ENCODE assay signal across 21 cellular contexts in the genomic region with DNA sequence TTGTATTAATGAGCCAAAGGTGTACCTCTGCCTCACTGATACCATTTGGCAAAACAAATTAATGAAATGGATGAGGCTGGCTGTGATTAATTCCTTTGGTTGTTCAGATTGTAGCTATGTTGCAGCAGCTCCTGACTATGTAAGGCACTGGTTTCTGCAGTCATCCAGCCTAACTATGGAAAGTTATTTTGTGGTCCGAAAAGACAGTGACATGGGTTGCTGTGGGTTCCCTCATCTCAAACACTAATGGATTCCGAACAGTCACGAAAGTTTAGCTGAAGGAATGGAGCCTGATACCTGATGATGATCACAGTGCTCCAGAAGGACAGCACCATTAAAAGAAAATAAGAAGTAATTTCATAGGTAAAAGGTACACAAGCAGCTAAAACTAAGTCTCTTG. TPM values are rescaled to one million over a fixed set of nuclear protein-coding genes. Genes with fewer than 3 reads are reported as not detected.
"Had no signal": no experiment of that assay in that cellular context is flagged by ENCODE, and none has a peak within 500 bp of the region (broad histone marks: within the 10 kb centered on the region; RNA-seq: fewer than 3 reads in every experiment).

No MANE protein-coding gene starts in this region.

- ATAC-seq: body of pancreas, gastrocnemius medialis had no signal

- H3K9me3 Mint-ChIP-seq: nephron had no signal

- H3K36me3 ChIP-seq: gastrocnemius medialis had no signal

- H3K27me3 Mint-ChIP-seq: activated naive CD8-positive, alpha-beta T cell had no signal

- FAIRE-seq: colon, urothelium cell line had no signal

- H3K27ac ChIP-seq: body of pancreas, tibial artery had no signal

- H3K4me3 Mint-ChIP-seq: activated naive CD8-positive, alpha-beta T cell; nephron had no signal

- DNase-seq: activated CD4-positive, alpha-beta T cell treated with anti-CD3 and anti-CD28 coated beads, Interleukin-2, amount 50 U/mL, for 1 hour; activated CD4-positive, CD25-positive, alpha-beta regulatory T cell treated with anti-CD3 and anti-CD28 coated beads, Interleukin-2, amount 50 U/mL, for 72 hours; activated CD8-positive, alpha-beta memory T cell treated with anti-CD3 and anti-CD28 coated beads, Interleukin-2, amount 50 U/mL, for 4 hours; activated gamma-delta T cell; amygdala; body of pancreas; central memory CD4-positive, alpha-beta T cell; gastrocnemius medialis; heart right ventricle; left ventricle myocardium superior; stimulated activated CD4-positive, alpha-beta T cell treated with anti-CD3 and anti-CD28 coated beads, Interleukin-12 subunit alpha, Interleukin-12 subunit beta, amount 100 ng/mL, for 4 hours; stimulated activated CD4-positive, alpha-beta T cell treated with anti-CD3 and anti-CD28 coated beads, Interleukin-1b, Interleukin-23, amount 100 ng/mL, for 48 hours; stimulated activated CD8-positive, alpha-beta memory T cell treated with anti-CD3 and anti-CD28 coated beads, Interleukin-4, amount 100 ng/mL, for 48 hours; stimulated activated naive CD4-positive, alpha-beta T cell; substantia nigra; T1000; tibial artery had no signal

- H3K9me3 ChIP-seq: body of pancreas, gastrocnemius medialis, heart right ventricle, tibial artery had no signal

- H3K27me3 ChIP-seq: body of pancreas, gastrocnemius medialis, heart right ventricle, tibial artery had no signal

- H3K4me3 ChIP-seq: body of pancreas, gastrocnemius medialis, heart right ventricle, tibial artery had no signal

RNA-seq across cellular contexts. Expression of a gene that starts 55.0 kb away (rescaled TPM):
- total RNA-seq: body of pancreas had no signal
